9 cellular contexts compared by ENCODE assay signal in the genomic region with DNA sequence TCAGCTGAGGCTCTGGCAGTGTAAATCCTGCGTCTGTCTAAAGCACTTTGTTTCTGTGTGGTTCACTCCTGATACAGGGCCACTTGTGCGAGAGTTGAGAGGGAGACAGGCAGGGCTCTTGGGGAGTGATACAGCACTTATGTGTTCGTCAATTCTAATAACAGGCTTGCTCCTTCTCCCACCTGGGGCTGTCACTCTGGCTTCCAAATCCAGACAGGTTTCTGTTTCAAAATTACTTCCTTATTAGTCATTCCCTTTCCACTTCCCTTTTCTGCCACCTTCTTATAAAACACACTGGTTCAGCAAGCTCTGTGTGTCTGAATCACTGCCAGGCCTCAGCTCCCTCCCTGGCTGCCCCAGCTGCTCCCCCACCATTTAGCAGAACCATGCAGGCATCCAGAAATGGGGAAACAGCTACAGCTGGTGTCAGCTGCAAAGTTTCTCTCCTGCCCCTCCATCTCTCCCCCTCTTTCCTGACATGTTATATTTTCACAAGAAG. TPM values are rescaled to one million over a fixed set of nuclear protein-coding genes. Genes with fewer than 3 reads are reported as not detected.
DNase-seq lines count a peak whose midpoint lies in the region; ATAC-seq and TF ChIP-seq lines count a peak whose summit lies in the region.
"Had no signal": no experiment of that assay in that cellular context is flagged by ENCODE, and none has a peak within 500 bp of the region (broad histone marks: within the 10 kb centered on the region; RNA-seq: fewer than 3 reads in every experiment).

No MANE protein-coding gene starts in this region.

- H3K4me1 ChIP-seq in esophagus (ENCODE audit: control insufficient read depth in 2 of 2, insufficient read depth in 2 of 2, low read length in 1 of 2): peaks cover 2 to 11% of the 10 kb centered on the region in 2 donors

- DNase-seq in GM12865 (ENCODE audit: low read depth) (peak; percentile 83), LHCN-M2 (ENCODE audit: low read depth) (peak; percentile 100), RKO (ENCODE audit: low spot score) (peak; percentile 15), activated gamma-delta T cell (lab: John Stamatoyannopoulos, UW) (no peak)
- DNase-seq in stimulated activated CD4-positive, alpha-beta T cell treated with anti-CD3 and anti-CD28 coated beads, Interleukin-4, amount 100 ng/mL, for 24 hours: no peak

- peaks cover 7% of the 10 kb centered on the region for H3K9me3 Mint-ChIP-seq in nephron

- H3K4me3 ChIP-seq in GM12865 (ENCODE audit: low read depth, low read length) (no peak overlapping the region), esophagus (ENCODE audit: low read depth in 1 of 2, low read length in 2 of 2) (no peak overlapping the region)
- H3K4me3 ChIP-seq: SK-N-MC had no signal

- 20 to 27% methylated on average over 3 of the region's 3 CpGs for WGBS in esophagus, 2 donors

- H3K9me3 ChIP-seq in esophagus (ENCODE audit: control insufficient read depth in 2 of 2, insufficient read depth in 1 of 2, low read depth in 1 of 2, low read length in 1 of 2): no peaks in the 10 kb centered on the region

- H3K36me3 Mint-ChIP-seq in nephron (ENCODE audit: low read depth): no peaks in the 10 kb centered on the region

- no peaks in the 10 kb centered on the region for H3K36me3 ChIP-seq in esophagus (ENCODE audit: control insufficient read depth in 2 of 2, insufficient read depth in 2 of 2, low read length in 1 of 2)

- peak overlapping the region; percentile 76 to 95 for H3K27ac ChIP-seq in esophagus (ENCODE audit: low read depth in 2 of 2, low read length in 1 of 2)
- H3K27ac ChIP-seq: SK-N-MC had no signal

- no peaks in the 10 kb centered on the region for H3K27me3 ChIP-seq in esophagus (ENCODE audit: control insufficient read depth in 1 of 2, insufficient read depth in 2 of 2, low read length in 2 of 2)

- peak; percentile 86 for ATAC-seq in GM21786 (IDR thresholded peaks at IDR 0.05; ENCODE audit: unreplicated experiment)

- peak overlapping the region in 2 of 3 experiments; percentile 3 to 4 for H3K4me3 Mint-ChIP-seq in nephron

- no peaks in the 10 kb centered on the region for H3K27me3 Mint-ChIP-seq in nephron (ENCODE audit: low read depth)

- peaks cover 38% of the 10 kb centered on the region for H3K4me1 Mint-ChIP-seq in nephron

- H3K27ac Mint-ChIP-seq in nephron: peak overlapping the region; percentile 80 to 94 (median 92)

- no peak for TF ChIP-seq CTCF in GM12865 (IDR thresholded peaks at IDR 0.05; ENCODE audit: insufficient read depth, low read depth, low read length, missing control alignments)
- no peak for TF ChIP-seq CTCF in nephron (IDR thresholded peaks at IDR 0.05; ENCODE audit: unreplicated experiment in 3 of 3)

RNA-seq across cellular contexts. Expression of gene ZNRF2, which starts 58.5 kb away (rescaled TPM):
- 12.2 and 12.7 TPM in 2 replicates for total RNA-seq in LHCN-M2 (2014; rRNA removed)
- 2.0 TPM for polyA plus RNA-seq in LHCN-M2 (2012)
- polyA plus RNA-seq in esophagus: 1 to 10 TPM; 7.9 to 9.0 TPM

Comparison
In these comparisons a context has a peak if more than half of its experiments do, and no peak if none do; other contexts are left out.
1. DNase-seq: peak in GM12865 (single experiment), LHCN-M2 (single experiment) and RKO (single experiment); none in activated gamma-delta T cell (single experiment) and stimulated activated CD4-positive, alpha-beta T cell treated with anti-CD3 and anti-CD28 coated beads, Interleukin-4, amount 100 ng/mL, for 24 hours (single experiment).